In the genomic region with DNA sequence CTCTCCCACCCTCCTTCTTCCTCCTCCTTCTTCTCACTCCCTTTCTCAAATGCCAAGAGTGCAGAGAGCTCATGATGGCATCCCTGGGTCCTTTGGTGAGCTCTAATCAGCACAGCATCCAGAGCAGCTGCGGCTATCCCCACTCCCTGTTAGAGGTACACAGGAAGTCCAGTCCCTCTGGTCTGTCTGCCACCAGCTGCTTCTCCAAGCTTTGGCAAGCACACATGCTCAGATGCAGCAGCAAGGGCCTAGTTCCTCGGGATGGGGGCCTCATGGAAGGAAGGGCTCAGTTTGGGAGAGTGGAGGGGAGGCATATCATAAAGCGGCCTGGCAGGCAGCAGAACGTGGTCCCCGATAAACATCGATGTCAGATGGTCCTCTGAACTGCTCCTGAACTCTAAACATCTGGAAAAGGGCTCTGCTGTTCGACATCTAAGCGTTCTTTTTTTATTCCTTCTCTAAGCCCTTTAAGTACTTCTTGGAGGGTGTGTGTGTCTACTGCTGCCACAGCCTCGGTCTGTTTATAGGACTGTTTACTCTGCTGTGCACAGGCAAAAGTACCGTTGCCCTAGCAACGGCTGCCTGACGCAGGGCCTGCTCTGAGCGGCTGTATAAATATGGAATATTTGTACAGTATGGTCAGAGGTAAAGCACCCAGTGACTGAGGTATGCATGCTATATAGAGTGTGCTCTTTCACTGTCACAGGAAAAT, we compare ENCODE assay signal across 8 cellular contexts.
DNase-seq lines count a peak whose midpoint lies in the region; ATAC-seq and TF ChIP-seq lines count a peak whose summit lies in the region.

No MANE protein-coding gene starts in this region.

- peaks cover 2% of the 10 kb centered on the region; the same call in 1 of the 2 replicates for H3K27me3 Mint-ChIP-seq in HFFc6 (ENCODE audit: insufficient read depth)

- peaks cover 39% of the 10 kb centered on the region for H3K4me1 Mint-ChIP-seq in HFFc6 (ENCODE audit: low read depth)

- ATAC-seq in GM19467 (IDR thresholded peaks at IDR 0.05; ENCODE audit: unreplicated experiment), result no peak
- no peak for ATAC-seq in HG02970 (IDR thresholded peaks at IDR 0.05; ENCODE audit: low FRiP score, unreplicated experiment)
- ATAC-seq in GM18505 (IDR thresholded peaks at IDR 0.05; ENCODE audit: unreplicated experiment), result no peak
- no peak for ATAC-seq in HG02678 (IDR thresholded peaks at IDR 0.05; ENCODE audit: unreplicated experiment)

- no peak for TF ChIP-seq POLR2A in GM18505 (IDR thresholded peaks at IDR 0.05; ENCODE audit: borderline replicate concordance, extremely low read depth, insufficient read depth, insufficient read length)

- peak overlapping the region; percentile 75 for H3K4me3 Mint-ChIP-seq in HFFc6

- DNase-seq in HFFc6 (peak; percentile 96), amniotic epithelial cell (ENCODE audit: low read depth) (peak; percentile 92), iris pigment epithelial cell (ENCODE audit: low read depth) (peak; percentile 98), stromal cell of bone marrow (ENCODE audit: low read depth) (peak; percentile 56)

- peaks cover 69% of the 10 kb centered on the region for H3K36me3 Mint-ChIP-seq in HFFc6 (ENCODE audit: low read depth)

- no peak for TF ChIP-seq CTCF in HFFc6 (IDR thresholded peaks at IDR 0.05)

- peak overlapping the region; percentile 97 for H3K27ac Mint-ChIP-seq in HFFc6

- peaks cover 18% of the 10 kb centered on the region for H3K9me3 Mint-ChIP-seq in HFFc6
